In the genomic region with DNA sequence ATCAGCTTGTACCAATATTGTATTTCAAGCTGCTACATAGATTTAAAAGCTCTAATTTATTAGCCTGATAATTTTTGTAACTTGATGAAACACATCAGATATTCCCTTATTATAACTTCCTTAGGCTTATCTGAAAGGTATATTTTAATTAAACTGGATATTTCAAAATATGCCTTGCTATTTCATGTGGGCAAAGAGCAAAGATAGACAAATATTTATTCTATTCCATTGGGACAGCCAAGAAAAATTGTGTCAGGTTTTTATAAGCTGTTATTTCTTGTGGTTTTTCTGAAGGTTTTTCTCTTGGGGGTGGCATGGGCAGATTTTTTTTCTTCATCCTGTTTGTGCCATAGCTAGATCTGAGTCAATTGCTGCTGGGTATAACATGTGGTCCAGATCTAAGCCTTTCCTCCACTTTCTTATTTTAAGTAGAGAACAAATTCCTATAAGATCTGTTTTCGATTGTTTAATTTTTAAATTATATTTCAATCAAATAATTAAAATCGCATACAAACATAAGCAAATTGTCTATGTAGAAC, we compare ENCODE assay signal across 16 cellular contexts.
"Had no signal": no experiment of that assay in that cellular context is flagged by ENCODE, and none has a peak within 500 bp of the region (broad histone marks: within the 10 kb centered on the region; RNA-seq: fewer than 3 reads in every experiment).

No MANE protein-coding gene starts in this region.

- DNase-seq: effector memory CD8-positive, alpha-beta T cell; glutamatergic neuron; left colon; mammary epithelial cell; naive thymus-derived CD8-positive, alpha-beta T cell; posterior cingulate gyrus; sigmoid colon; small intestine; stimulated activated CD4-positive, alpha-beta T cell treated with anti-CD3 and anti-CD28 coated beads, Interleukin-2, amount 100 ng/mL, for 48 hours; stimulated activated naive CD4-positive, alpha-beta T cell treated with Interleukin-2 at 50 U/mL for 16 hours; thyroid gland had no signal

- H3K27ac ChIP-seq: epithelial cell of prostate, esophagus muscularis mucosa, gastroesophageal sphincter, neutrophil, sigmoid colon, suprapubic skin, thyroid gland had no signal

- H3K9me3 ChIP-seq: esophagus muscularis mucosa, gastroesophageal sphincter, neutrophil, sigmoid colon, suprapubic skin, thyroid gland had no signal

- H3K36me3 ChIP-seq: esophagus muscularis mucosa, gastroesophageal sphincter, neutrophil, sigmoid colon, suprapubic skin, thyroid gland had no signal

- H3K4me1 ChIP-seq: gastroesophageal sphincter, suprapubic skin, thyroid gland had no signal

- ATAC-seq: effector memory CD8-positive, alpha-beta T cell; gastroesophageal sphincter; left colon; naive thymus-derived CD8-positive, alpha-beta T cell had no signal

- H3K27me3 ChIP-seq: esophagus muscularis mucosa, gastroesophageal sphincter, neutrophil, sigmoid colon, suprapubic skin, thyroid gland had no signal

- H3K4me3 ChIP-seq: esophagus muscularis mucosa, gastroesophageal sphincter, sigmoid colon, suprapubic skin, thyroid gland had no signal
